Comparison of ENCODE assay signal across 19 cellular contexts in genomic region chr11:86136542-86136941, GRCh38.
A peak's percentile ranks its signal among the peaks of the same experiment; 100 is the strongest.
DNase-seq lines count a peak whose midpoint lies in the region; ATAC-seq and TF ChIP-seq lines count a peak whose summit lies in the region.
"Had no signal": no experiment of that assay in that cellular context is flagged by ENCODE, and none has a peak within 500 bp of the region (broad histone marks: within the 10 kb centered on the region; RNA-seq: fewer than 3 reads in every experiment).

No MANE protein-coding gene starts in this region.

- H3K4me3 ChIP-seq in Loucy (ENCODE audit: low read length, poor library complexity, severe bottlenecking) (no peak overlapping the region), dorsolateral prefrontal cortex (peak overlapping the region in 2 of 59 donors; percentile 20 to 28), osteoblast (ENCODE audit: insufficient read depth, low read length) (peak overlapping the region; percentile 1)
- H3K4me3 ChIP-seq: A549 had no signal

- no peaks in the 10 kb centered on the region for H3K9me2 ChIP-seq in Loucy (replicated peaks; ENCODE audit: low read depth, low read length)

- no peaks in the 10 kb centered on the region for H3K27me3 Mint-ChIP-seq in stimulated activated naive CD8-positive, alpha-beta T cell treated with anti-CD3 and anti-CD28 coated beads, Interleukin-15, amount 100 ng/mL, for 72 hours
- H3K27me3 Mint-ChIP-seq: CD4-positive, alpha-beta memory T cell had no signal

- intact Hi-C loops in dorsolateral prefrontal cortex (cut with DNase I) = no loop called here

- H3K9ac ChIP-seq in Loucy (ENCODE audit: low read depth, low read length, poor library complexity, severe bottlenecking) = no peak overlapping the region

- peaks cover 30% of the 10 kb centered on the region for H3K4me1 Mint-ChIP-seq in stimulated activated naive CD8-positive, alpha-beta T cell treated with anti-CD3 and anti-CD28 coated beads, Interleukin-15, amount 100 ng/mL, for 72 hours

- H3K36me3 ChIP-seq in Loucy (ENCODE audit: insufficient read depth, low read length) (no peaks in the 10 kb centered on the region), osteoblast (ENCODE audit: insufficient read depth, low read length) (no peaks in the 10 kb centered on the region)

- TF ChIP-seq CTCF in Loucy (conservative IDR thresholded peaks at IDR 0.05; ENCODE audit: low read length) = no peak
- no peak for TF ChIP-seq CTCF in dorsolateral prefrontal cortex (IDR thresholded peaks at IDR 0.05 in 54 of 56, conservative IDR thresholded peaks at IDR 0.05 in 2 of 56; ENCODE audit: low read depth in 1 of 56, partially characterized antibody in 56 of 56)
- no peak for TF ChIP-seq CTCF in osteoblast (IDR thresholded peaks at IDR 0.05; ENCODE audit: extremely low read depth, low read depth, low read length)

- peak overlapping the region; percentile 51; the same call in 1 of the 2 replicates for H2AFZ ChIP-seq in Loucy (ENCODE audit: low read length)
- peak overlapping the region; percentile 71 for H2AFZ ChIP-seq in osteoblast (ENCODE audit: low read length)

- H3F3A ChIP-seq in Loucy (ENCODE audit: low read depth) = no peaks in the 10 kb centered on the region; the same call in 1 of the 2 replicates

- no peak overlapping the region for H3K4me3 Mint-ChIP-seq in stimulated activated naive CD8-positive, alpha-beta T cell treated with anti-CD3 and anti-CD28 coated beads, Interleukin-15, amount 100 ng/mL, for 72 hours
- H3K4me3 Mint-ChIP-seq: CD4-positive, alpha-beta memory T cell; HFFc6 had no signal

- H3K27ac ChIP-seq in dorsolateral prefrontal cortex (peak overlapping the region in 41 of 59 donors; percentile 2 to 97 (median 82)), osteoblast (ENCODE audit: low read depth, low read length) (no peak overlapping the region)
- H3K27ac ChIP-seq: A549 had no signal

- no peaks in the 10 kb centered on the region for H3K9me3 Mint-ChIP-seq in stimulated activated naive CD8-positive, alpha-beta T cell treated with anti-CD3 and anti-CD28 coated beads, Interleukin-15, amount 100 ng/mL, for 72 hours
- H3K9me3 Mint-ChIP-seq: CD4-positive, alpha-beta memory T cell; HFFc6 had no signal

- no peaks in the 10 kb centered on the region for H4K20me1 ChIP-seq in Loucy (ENCODE audit: insufficient read depth, low read length, poor library complexity, severe bottlenecking)
- no peaks in the 10 kb centered on the region for H4K20me1 ChIP-seq in osteoblast (ENCODE audit: insufficient read depth, low read length)

- ATAC-seq in stimulated activated naive CD8-positive, alpha-beta T cell treated with anti-CD3 and anti-CD28 coated beads, Interleukin-15, amount 100 ng/mL, for 72 hours = no peak
- no peak for ATAC-seq in GM21515 (IDR thresholded peaks at IDR 0.05; ENCODE audit: unreplicated experiment)
- ATAC-seq: A549, Panc1 had no signal

- no peak overlapping the region for H3K27ac Mint-ChIP-seq in stimulated activated naive CD8-positive, alpha-beta T cell treated with anti-CD3 and anti-CD28 coated beads, Interleukin-15, amount 100 ng/mL, for 72 hours
- H3K27ac Mint-ChIP-seq: HFFc6 had no signal

- H3K4me2 ChIP-seq in Loucy (ENCODE audit: low read depth, low read length, poor library complexity, severe bottlenecking) (no peak overlapping the region), osteoblast (ENCODE audit: insufficient read depth, low read length) (peak overlapping the region; percentile 52)
- H3K4me2 ChIP-seq: A549 had no signal

- H3K27me3 ChIP-seq in Loucy (ENCODE audit: insufficient read depth, low read length, poor library complexity, severe bottlenecking) = no peaks in the 10 kb centered on the region
- H3K27me3 ChIP-seq in dorsolateral prefrontal cortex = no peaks in the 10 kb centered on the region
- H3K27me3 ChIP-seq in osteoblast (ENCODE audit: insufficient read depth, low read length) = no peaks in the 10 kb centered on the region

- H3K79me2 ChIP-seq in Loucy (ENCODE audit: insufficient read depth, low read length) (no peaks in the 10 kb centered on the region), osteoblast (ENCODE audit: insufficient read depth, low read length) (no peaks in the 10 kb centered on the region)

- DNase-seq in CD1c-positive myeloid dendritic cell (ENCODE audit: extremely low spot score) (peak; percentile 42), dorsolateral prefrontal cortex (no peak), osteoblast (ENCODE audit: insufficient read length, low spot score, missing footprints) (no peak), dermis blood vessel endothelial cell (no peak), NCI-H1105 (lab: John Stamatoyannopoulos, UW) (no peak)
- DNase-seq in stimulated activated naive CD8-positive, alpha-beta T cell treated with anti-CD3 and anti-CD28 coated beads, Interleukin-15, amount 100 ng/mL, for 72 hours = no peak
- DNase-seq: CD4-positive, alpha-beta memory T cell; HFFc6; KG1; MM.1S; NCI-H187 treated with DMSO at 0.1 percent for 48 hours; NCI-H2171; NCI-H446 treated with DMSO at 0.1 percent for 48 hours; NCI-H774; Right ventricle myocardium superior had no signal

- H3K4me1 ChIP-seq in Loucy (ENCODE audit: insufficient read depth, low read length, poor library complexity, severe bottlenecking) (peaks cover 37% of the 10 kb centered on the region), osteoblast (ENCODE audit: insufficient read depth, low read length) (peaks cover 20% of the 10 kb centered on the region)
- H3K4me1 ChIP-seq: A549 had no signal

- H3K9me3 ChIP-seq in Loucy (ENCODE audit: insufficient read depth, low read depth, low read length) = no peaks in the 10 kb centered on the region
- no peaks in the 10 kb centered on the region for H3K9me3 ChIP-seq in osteoblast (ENCODE audit: low read depth, low read length)
- H3K9me3 ChIP-seq: A549 had no signal
